Comparison of ENCODE assay signal across 1 cellular context in the genomic region with DNA sequence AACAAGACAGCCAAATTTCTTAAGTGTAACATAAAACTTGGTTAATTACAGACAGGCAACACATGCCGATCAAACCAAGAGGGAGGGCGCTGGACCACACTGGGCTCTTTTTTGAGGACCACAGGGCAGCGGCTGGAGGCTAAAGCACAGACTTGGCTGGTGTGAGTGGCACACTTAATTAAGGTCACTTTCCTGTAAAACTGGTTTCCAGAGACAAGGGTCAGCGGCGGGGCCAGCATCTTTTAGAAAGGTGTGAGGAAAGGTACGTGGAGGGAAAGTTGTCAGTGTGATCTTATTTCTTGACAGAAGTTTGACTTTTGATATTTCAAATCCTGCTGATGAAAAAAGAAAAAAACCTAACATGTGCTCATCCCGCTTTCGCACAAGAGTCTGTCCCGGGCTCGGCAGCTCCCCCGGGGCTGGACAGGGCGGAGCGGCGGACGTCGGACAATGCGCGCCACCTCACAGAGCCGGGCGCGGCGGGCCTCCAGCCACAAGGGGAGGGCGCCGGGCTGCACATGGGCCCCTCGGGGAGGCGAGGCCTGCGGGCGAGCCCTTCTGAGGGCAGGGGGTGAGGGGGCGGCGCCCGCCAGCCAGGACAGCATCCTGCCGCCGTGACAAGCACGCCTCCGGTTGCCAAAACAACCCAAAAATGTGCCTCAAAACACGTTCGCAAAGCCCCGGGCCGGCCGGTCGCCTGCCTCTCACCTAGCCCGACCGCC.
TF ChIP-seq lines count a peak whose summit lies in the region.

No MANE protein-coding gene starts in this region.

TF ChIP-seq in SK-N-SH, 30 proteins besides CTCF, POLR2A, EP300 and RAD21 (continued from another document):
- TF ChIP-seq ZBTB33 (IDR thresholded peaks at IDR 0.05; ENCODE audit: borderline replicate concordance, low read depth) (no peak), TCF12 (IDR thresholded peaks at IDR 0.05) (no peak), POLR2AphosphoS5 (IDR thresholded peaks at IDR 0.05; ENCODE audit: low read depth, low read length) (no peak), TAF1 (IDR thresholded peaks at IDR 0.05; ENCODE audit: borderline replicate concordance, low read depth, low read length) (no peak), USF1 (IDR thresholded peaks at IDR 0.05; ENCODE audit: borderline replicate concordance, low read depth) (no peak; the same call in 1 of the 2 replicates), RCOR1 (IDR thresholded peaks at IDR 0.05; ENCODE audit: low read length) (no peak)
- TF ChIP-seq, protein P1, sequence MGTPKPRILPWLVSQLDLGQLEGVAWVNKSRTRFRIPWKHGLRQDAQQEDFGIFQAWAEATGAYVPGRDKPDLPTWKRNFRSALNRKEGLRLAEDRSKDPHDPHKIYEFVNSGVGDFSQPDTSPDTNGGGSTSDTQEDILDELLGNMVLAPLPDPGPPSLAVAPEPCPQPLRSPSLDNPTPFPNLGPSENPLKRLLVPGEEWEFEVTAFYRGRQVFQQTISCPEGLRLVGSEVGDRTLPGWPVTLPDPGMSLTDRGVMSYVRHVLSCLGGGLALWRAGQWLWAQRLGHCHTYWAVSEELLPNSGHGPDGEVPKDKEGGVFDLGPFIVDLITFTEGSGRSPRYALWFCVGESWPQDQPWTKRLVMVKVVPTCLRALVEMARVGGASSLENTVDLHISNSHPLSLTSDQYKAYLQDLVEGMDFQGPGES (IDR thresholded peaks at IDR 0.05; ENCODE audit: low read depth, low read length), result no peak
